ENCODE assay signal across 1 cellular context in the genomic region with DNA sequence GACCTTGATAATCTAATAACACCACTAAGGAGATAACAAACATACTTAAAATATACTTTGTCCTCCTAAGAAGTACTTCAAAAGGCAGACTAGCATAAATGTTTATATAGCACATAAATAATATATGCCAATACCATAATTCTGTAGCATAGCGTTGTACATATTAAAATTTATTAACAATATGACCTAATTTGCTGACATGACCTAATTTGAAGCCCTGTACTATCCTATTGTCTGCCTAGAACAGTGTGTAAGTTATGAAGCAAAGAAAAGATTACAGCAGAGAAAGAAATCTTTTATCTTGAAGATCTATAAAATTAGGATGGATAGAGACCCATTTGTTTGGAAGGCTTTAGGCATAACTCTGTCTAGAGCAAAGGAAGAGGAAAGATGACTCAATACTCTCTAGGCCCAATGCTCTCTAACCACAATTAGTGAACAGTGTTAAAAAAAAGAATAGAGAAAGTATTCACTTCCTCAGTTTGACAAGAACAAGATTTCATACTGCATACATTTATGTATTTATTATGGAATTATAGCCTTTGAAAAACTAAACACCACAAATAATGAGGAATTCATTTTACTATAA.
TF ChIP-seq lines count a peak whose summit lies in the region.

No MANE protein-coding gene starts in this region.

TF ChIP-seq in GM12878, 131 proteins besides CTCF, POLR2A, EP300 and RAD21 (continued from another document):
- TF ChIP-seq YBX1 (IDR thresholded peaks at IDR 0.05) = no peak
- TF ChIP-seq, protein P1, sequence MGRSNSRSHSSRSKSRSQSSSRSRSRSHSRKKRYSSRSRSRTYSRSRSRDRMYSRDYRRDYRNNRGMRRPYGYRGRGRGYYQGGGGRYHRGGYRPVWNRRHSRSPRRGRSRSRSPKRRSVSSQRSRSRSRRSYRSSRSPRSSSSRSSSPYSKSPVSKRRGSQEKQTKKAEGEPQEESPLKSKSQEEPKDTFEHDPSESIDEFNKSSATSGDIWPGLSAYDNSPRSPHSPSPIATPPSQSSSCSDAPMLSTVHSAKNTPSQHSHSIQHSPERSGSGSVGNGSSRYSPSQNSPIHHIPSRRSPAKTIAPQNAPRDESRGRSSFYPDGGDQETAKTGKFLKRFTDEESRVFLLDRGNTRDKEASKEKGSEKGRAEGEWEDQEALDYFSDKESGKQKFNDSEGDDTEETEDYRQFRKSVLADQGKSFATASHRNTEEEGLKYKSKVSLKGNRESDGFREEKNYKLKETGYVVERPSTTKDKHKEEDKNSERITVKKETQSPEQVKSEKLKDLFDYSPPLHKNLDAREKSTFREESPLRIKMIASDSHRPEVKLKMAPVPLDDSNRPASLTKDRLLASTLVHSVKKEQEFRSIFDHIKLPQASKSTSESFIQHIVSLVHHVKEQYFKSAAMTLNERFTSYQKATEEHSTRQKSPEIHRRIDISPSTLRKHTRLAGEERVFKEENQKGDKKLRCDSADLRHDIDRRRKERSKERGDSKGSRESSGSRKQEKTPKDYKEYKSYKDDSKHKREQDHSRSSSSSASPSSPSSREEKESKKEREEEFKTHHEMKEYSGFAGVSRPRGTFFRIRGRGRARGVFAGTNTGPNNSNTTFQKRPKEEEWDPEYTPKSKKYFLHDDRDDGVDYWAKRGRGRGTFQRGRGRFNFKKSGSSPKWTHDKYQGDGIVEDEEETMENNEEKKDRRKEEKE (IDR thresholded peaks at IDR 0.05) = no peak
